2 cellular contexts compared by ENCODE assay signal in the genomic region with DNA sequence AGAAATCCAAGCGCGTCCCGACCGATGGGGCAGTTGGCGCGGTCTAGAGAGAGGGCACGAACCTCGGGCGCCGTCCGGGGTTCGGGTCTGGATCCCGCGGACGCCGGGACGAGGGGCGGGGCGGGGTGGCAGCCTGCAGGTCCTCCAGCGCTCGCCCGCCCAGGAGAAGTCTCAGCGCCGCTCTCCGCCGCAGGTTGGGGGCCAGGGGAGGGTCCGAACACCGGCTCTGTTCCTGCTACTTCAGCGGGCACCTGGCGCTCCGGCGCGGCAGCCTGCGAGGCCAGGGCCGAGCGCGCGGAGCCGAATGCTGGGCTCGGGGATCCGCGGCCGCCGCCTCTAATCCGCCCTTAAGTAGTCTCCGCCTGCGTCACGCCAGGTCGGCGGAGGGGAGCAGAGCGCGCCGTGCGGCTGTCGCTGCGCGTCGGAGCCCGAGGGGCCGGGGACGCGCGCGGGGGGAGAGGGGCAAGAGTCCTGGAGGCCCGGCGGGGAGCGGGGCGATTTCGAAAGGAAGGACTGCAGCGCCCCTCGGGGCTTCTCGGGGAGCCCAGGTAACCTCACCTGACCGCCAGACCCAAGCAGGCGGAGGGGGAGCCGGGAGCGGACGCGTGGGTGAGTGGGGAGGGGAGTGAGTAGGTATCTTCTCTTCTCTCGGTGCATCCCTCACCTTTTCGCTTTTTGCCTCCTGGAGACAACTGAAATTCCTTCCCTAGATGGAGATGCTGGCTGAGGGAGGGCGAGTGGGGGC.
TF ChIP-seq lines count a peak whose summit lies in the region.

A gene (minus strand): TSS at position 325 of the 745 bp plus-strand sequence. CDS start 510 bp downstream, outside the sequence.

TF ChIP-seq in H1, 55 proteins besides CTCF, POLR2A, EP300 and RAD21 (continues in another document):
- TF ChIP-seq RNF2 (IDR thresholded peaks at IDR 0.05; ENCODE audit: borderline replicate concordance, low read depth, low read length, missing control alignments, poor library complexity, severe bottlenecking) (no peak), SP4 (IDR thresholded peaks at IDR 0.05; ENCODE audit: low read length) (no peak), TBP (IDR thresholded peaks at IDR 0.05; ENCODE audit: low read depth, low read length) (peak; percentile 75), CBX5 (IDR thresholded peaks at IDR 0.05; ENCODE audit: low read depth, low read length) (no peak), GABPA (IDR thresholded peaks at IDR 0.05; ENCODE audit: borderline replicate concordance, insufficient read depth, low read length) (no peak), BACH1 (IDR thresholded peaks at IDR 0.05; ENCODE audit: low read length) (peak; percentile 40; the same call in 1 of the 2 replicates), PHF8 (conservative IDR thresholded peaks at IDR 0.05; ENCODE audit: low read depth, low read length) (0 out of 2 replicates have a peak, but pooled peaks have one; percentile 23), POLR2AphosphoS5 (IDR thresholded peaks at IDR 0.05; ENCODE audit: low read depth, low read length) (no peak), FOSL1 (IDR thresholded peaks at IDR 0.05; ENCODE audit: insufficient read depth, low read depth, low read length) (no peak), BCL11A (IDR thresholded peaks at IDR 0.05; ENCODE audit: low read depth in 2 of 2, low read length in 2 of 2) (no peak), SP1 (IDR thresholded peaks at IDR 0.05; ENCODE audit: low read depth, low read length) (no peak), CEBPB (IDR thresholded peaks at IDR 0.05; ENCODE audit: low read depth, low read length) (no peak), RFX5 (IDR thresholded peaks at IDR 0.05; ENCODE audit: borderline replicate concordance, low read depth, low read length) (no peak), CTBP2 (IDR thresholded peaks at IDR 0.05; ENCODE audit: borderline replicate concordance, insufficient read depth, insufficient read length, low read length) (no peak), MAFK (IDR thresholded peaks at IDR 0.05; ENCODE audit: low read depth, low read length) (no peak), KDM4A (IDR thresholded peaks at IDR 0.05; ENCODE audit: low read depth, low read length, severe bottlenecking) (peak; percentile 70), RBBP5 (IDR thresholded peaks at IDR 0.05; ENCODE audit: borderline replicate concordance, low read depth, low read length) (no peak; the same call in 1 of the 2 replicates), ZNF274 (IDR thresholded peaks at IDR 0.05; ENCODE audit: borderline replicate concordance, extremely low read depth, low read length) (no peak), SIRT6 (IDR thresholded peaks at IDR 0.05; ENCODE audit: low read length) (no peak)
- TF ChIP-seq, protein P1, sequence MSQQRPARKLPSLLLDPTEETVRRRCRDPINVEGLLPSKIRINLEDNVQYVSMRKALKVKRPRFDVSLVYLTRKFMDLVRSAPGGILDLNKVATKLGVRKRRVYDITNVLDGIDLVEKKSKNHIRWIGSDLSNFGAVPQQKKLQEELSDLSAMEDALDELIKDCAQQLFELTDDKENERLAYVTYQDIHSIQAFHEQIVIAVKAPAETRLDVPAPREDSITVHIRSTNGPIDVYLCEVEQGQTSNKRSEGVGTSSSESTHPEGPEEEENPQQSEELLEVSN (IDR thresholded peaks at IDR 0.05): 0 out of 2 replicates have a peak, but pooled peaks have one; percentile 11

TF ChIP-seq in neural cell, 6 proteins besides CTCF, POLR2A, EP300 and RAD21:
- TF ChIP-seq EZH2 (IDR thresholded peaks at IDR 0.05; ENCODE audit: borderline replicate concordance, insufficient read depth, low read length, poor library complexity, severe bottlenecking) (no peak), TAF1 (IDR thresholded peaks at IDR 0.05; ENCODE audit: low read depth) (peak; percentile 33), MXI1 (conservative IDR thresholded peaks at IDR 0.05; ENCODE audit: poor library complexity, severe bottlenecking) (peak; percentile 51), POLR2AphosphoS5 (IDR thresholded peaks at IDR 0.05) (peak; percentile 56)
- TF ChIP-seq, protein P2, sequence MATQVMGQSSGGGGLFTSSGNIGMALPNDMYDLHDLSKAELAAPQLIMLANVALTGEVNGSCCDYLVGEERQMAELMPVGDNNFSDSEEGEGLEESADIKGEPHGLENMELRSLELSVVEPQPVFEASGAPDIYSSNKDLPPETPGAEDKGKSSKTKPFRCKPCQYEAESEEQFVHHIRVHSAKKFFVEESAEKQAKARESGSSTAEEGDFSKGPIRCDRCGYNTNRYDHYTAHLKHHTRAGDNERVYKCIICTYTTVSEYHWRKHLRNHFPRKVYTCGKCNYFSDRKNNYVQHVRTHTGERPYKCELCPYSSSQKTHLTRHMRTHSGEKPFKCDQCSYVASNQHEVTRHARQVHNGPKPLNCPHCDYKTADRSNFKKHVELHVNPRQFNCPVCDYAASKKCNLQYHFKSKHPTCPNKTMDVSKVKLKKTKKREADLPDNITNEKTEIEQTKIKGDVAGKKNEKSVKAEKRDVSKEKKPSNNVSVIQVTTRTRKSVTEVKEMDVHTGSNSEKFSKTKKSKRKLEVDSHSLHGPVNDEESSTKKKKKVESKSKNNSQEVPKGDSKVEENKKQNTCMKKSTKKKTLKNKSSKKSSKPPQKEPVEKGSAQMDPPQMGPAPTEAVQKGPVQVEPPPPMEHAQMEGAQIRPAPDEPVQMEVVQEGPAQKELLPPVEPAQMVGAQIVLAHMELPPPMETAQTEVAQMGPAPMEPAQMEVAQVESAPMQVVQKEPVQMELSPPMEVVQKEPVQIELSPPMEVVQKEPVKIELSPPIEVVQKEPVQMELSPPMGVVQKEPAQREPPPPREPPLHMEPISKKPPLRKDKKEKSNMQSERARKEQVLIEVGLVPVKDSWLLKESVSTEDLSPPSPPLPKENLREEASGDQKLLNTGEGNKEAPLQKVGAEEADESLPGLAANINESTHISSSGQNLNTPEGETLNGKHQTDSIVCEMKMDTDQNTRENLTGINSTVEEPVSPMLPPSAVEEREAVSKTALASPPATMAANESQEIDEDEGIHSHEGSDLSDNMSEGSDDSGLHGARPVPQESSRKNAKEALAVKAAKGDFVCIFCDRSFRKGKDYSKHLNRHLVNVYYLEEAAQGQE (IDR thresholded peaks at IDR 0.05; ENCODE audit: borderline replicate concordance): peak; percentile 44
